In the genomic region with DNA sequence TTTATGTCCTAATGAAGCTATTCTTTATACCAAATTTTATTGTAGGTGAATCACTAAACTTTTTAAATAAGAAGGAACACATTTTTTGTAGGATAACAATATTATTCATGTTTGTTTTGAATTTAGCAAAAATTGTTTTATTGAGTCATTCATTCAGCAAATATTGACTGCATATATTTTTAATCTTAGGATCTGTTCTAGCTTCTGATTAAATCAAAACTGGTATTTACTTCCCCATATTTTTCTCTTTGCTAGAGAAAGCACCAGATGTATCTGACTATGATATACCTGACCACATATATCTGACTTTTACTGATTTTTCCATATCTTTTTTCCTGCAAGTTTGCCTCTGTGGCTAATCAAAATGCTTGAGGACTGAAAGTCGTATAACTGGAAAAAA, we compare ENCODE assay signal across 25 cellular contexts.
DNase-seq lines count a peak whose midpoint lies in the region; ATAC-seq, FAIRE-seq and TF ChIP-seq lines count a peak whose summit lies in the region.
"Had no signal": no experiment of that assay in that cellular context is flagged by ENCODE, and none has a peak within 500 bp of the region (broad histone marks: within the 10 kb centered on the region; RNA-seq: fewer than 3 reads in every experiment).

No MANE protein-coding gene starts in this region.

- POLR2A ChIA-PET in PC-3 (lab: Charles Lee; ENCODE audit: unreplicated experiment) = interaction anchor here (0.6 to 0.7 kb wide), 2 partner anchors 26 to 30 kb away, joined by 3 to 7 read pairs; no protein-coding TSS in a partner anchor

- DNase-seq in activated T-cell treated with anti-CD3 and anti-CD28 coated beads, Interleukin-2, amount 50 U/mL, for 72 hours = no peak
- no peak for DNase-seq in activated T-cell treated with anti-CD3 and anti-CD28 coated beads, Interleukin-2, amount 50 U/mL, for 24 hours
- DNase-seq in PC-3 (peak; percentile 82), pancreas (no peak), NCI-H187 (lab: John Stamatoyannopoulos, UW) (no peak), NCI-H1436 treated with DMSO at 0.1 percent for 48 hours (lab: John Stamatoyannopoulos, UW) (no peak)
- DNase-seq: AML-193; CD4-positive, alpha-beta T cell; CD8-positive, alpha-beta memory T cell; COR-L47; DMS 273 treated with DMSO at 0.1 percent for 48 hours; DMS153; DMS53; DMS79; DND-41; GDM1 had no signal

- BruUV-seq in PC-3 (replicated peaks; lab: Mats Ljungman, UMichigan) = no TSS peak

- H3K27me3 ChIP-seq in PC-3 (ENCODE audit: low read length) (no peaks in the 10 kb centered on the region), pancreas (no peaks in the 10 kb centered on the region)
- H3K27me3 ChIP-seq: BLaER1 treated with 17β-estradiol and CSF1 and Interleukin-3, amounts not matched to agents 10 nM and 100 nM had no signal

- peaks cover 10% of the 10 kb centered on the region for H3K4me1 Mint-ChIP-seq in activated T-cell treated with anti-CD3 and anti-CD28 coated beads, Interleukin-2, amount 50 U/mL, for 72 hours (ENCODE audit: low read depth)
- peaks cover 16% of the 10 kb centered on the region for H3K4me1 Mint-ChIP-seq in activated T-cell treated with anti-CD3 and anti-CD28 coated beads, Interleukin-2, amount 50 U/mL, for 24 hours (ENCODE audit: low read depth)

- no peaks in the 10 kb centered on the region for H3K36me3 ChIP-seq in PC-3 (ENCODE audit: low read depth, low read length)
- no peaks in the 10 kb centered on the region for H3K36me3 ChIP-seq in pancreas

- no peak overlapping the region for H2AFZ ChIP-seq in PC-3 (ENCODE audit: low read length)

- no peak overlapping the region for H3K4me3 ChIP-seq in PC-3 (ENCODE audit: low read length)
- no peak overlapping the region for H3K4me3 ChIP-seq in pancreas
- H3K4me3 ChIP-seq: A549; BLaER1 treated with 17β-estradiol and CSF1 and Interleukin-3, amounts not matched to agents 10 nM and 100 nM; GM12878 had no signal

- H3K27ac ChIP-seq in PC-3 (ENCODE audit: low read length) = peak overlapping the region; percentile 59
- H3K27ac ChIP-seq in pancreas = no peak overlapping the region
- H3K27ac ChIP-seq: 22Rv1, A549, C4-2B had no signal

- H3K9me3 ChIP-seq in PC-3 (ENCODE audit: low read length) (no peaks in the 10 kb centered on the region), pancreas (no peaks in the 10 kb centered on the region)
- H3K9me3 ChIP-seq: A549; BLaER1 treated with 17β-estradiol and CSF1 and Interleukin-3, amounts not matched to agents 10 nM and 100 nM had no signal

- TF ChIP-seq CTCF in PC-3 (conservative IDR thresholded peaks at IDR 0.05; ENCODE audit: low read depth, low read length) (no peak), pancreas (IDR thresholded peaks at IDR 0.05) (no peak)

- ATAC-seq in activated T-cell treated with anti-CD3 and anti-CD28 coated beads, Interleukin-2, amount 50 U/mL, for 72 hours (replicated peaks in 1 of 2) = no peak
- ATAC-seq in PC-3 (peak; percentile 79), pancreas (no peak)
- ATAC-seq: A549, GM12878 had no signal

- H3K27me3 Mint-ChIP-seq in activated T-cell treated with anti-CD3 and anti-CD28 coated beads, Interleukin-2, amount 50 U/mL, for 72 hours (ENCODE audit: low read depth) = no peaks in the 10 kb centered on the region
- peaks cover 2% of the 10 kb centered on the region for H3K27me3 Mint-ChIP-seq in activated T-cell treated with anti-CD3 and anti-CD28 coated beads, Interleukin-2, amount 50 U/mL, for 24 hours
- H3K27me3 Mint-ChIP-seq: B cell; CD4-positive, alpha-beta T cell had no signal

- no peak overlapping the region for H3K4me3 Mint-ChIP-seq in activated T-cell treated with anti-CD3 and anti-CD28 coated beads, Interleukin-2, amount 50 U/mL, for 72 hours
- no peak overlapping the region for H3K4me3 Mint-ChIP-seq in activated T-cell treated with anti-CD3 and anti-CD28 coated beads, Interleukin-2, amount 50 U/mL, for 24 hours
- H3K4me3 Mint-ChIP-seq: B cell; CD4-positive, alpha-beta T cell; CD8-positive, alpha-beta memory T cell had no signal

- H4K20me1 ChIP-seq in PC-3 (ENCODE audit: low read length) = no peaks in the 10 kb centered on the region
- H4K20me1 ChIP-seq: BLaER1 treated with 17β-estradiol and CSF1 and Interleukin-3, amounts not matched to agents 10 nM and 100 nM had no signal

- peak; percentile 61 for FAIRE-seq in pancreas (lab: Jason Lieb, UNC)
- FAIRE-seq: A549, GM12878, GM12892, GM18507, GM19239 had no signal

- H3K36me3 Mint-ChIP-seq in activated T-cell treated with anti-CD3 and anti-CD28 coated beads, Interleukin-2, amount 50 U/mL, for 72 hours (ENCODE audit: insufficient read depth in 2 of 2) = no peaks in the 10 kb centered on the region
- H3K36me3 Mint-ChIP-seq in activated T-cell treated with anti-CD3 and anti-CD28 coated beads, Interleukin-2, amount 50 U/mL, for 24 hours (ENCODE audit: low read depth) = no peaks in the 10 kb centered on the region
- H3K36me3 Mint-ChIP-seq: CD8-positive, alpha-beta memory T cell had no signal

- peaks cover 5% of the 10 kb centered on the region for H3F3A ChIP-seq in PC-3 (ENCODE audit: low read length, unreplicated experiment)

- H3K9me3 Mint-ChIP-seq in activated T-cell treated with anti-CD3 and anti-CD28 coated beads, Interleukin-2, amount 50 U/mL, for 72 hours = no peaks in the 10 kb centered on the region
- H3K9me3 Mint-ChIP-seq in activated T-cell treated with anti-CD3 and anti-CD28 coated beads, Interleukin-2, amount 50 U/mL, for 24 hours = no peaks in the 10 kb centered on the region
- H3K9me3 Mint-ChIP-seq: CD4-positive, alpha-beta T cell had no signal

- H3K27ac Mint-ChIP-seq in activated T-cell treated with anti-CD3 and anti-CD28 coated beads, Interleukin-2, amount 50 U/mL, for 72 hours = peak overlapping the region; percentile 54
- H3K27ac Mint-ChIP-seq in activated T-cell treated with anti-CD3 and anti-CD28 coated beads, Interleukin-2, amount 50 U/mL, for 24 hours = no peak overlapping the region
- H3K27ac Mint-ChIP-seq: B cell had no signal

- 87 to 93% methylated on average over 1 of the region's 1 CpG for WGBS in pancreas, 2 donors

- CTCF ChIA-PET in PC-3 (lab: Charles Lee) = interaction anchor here (0.8 kb wide), 1 partner anchor 8 kb away, joined by 3 read pairs; no protein-coding TSS in a partner anchor

- peaks cover 19% of the 10 kb centered on the region for H3K4me1 ChIP-seq in PC-3 (ENCODE audit: insufficient read depth, low read length)
- no peaks in the 10 kb centered on the region for H3K4me1 ChIP-seq in pancreas
- H3K4me1 ChIP-seq: A549 had no signal

- H3K9ac ChIP-seq in PC-3 (ENCODE audit: low read length) = peak overlapping the region; percentile 3; the same call in 1 of the 2 replicates

- H3K9me2 ChIP-seq in PC-3 (replicated peaks; ENCODE audit: low read length) = no peaks in the 10 kb centered on the region

- intact Hi-C loops in PC-3 (cut with micrococcal nuclease) (loop anchor here (1.0 to 10.0 kb wide), 7 partner anchors 24 to 848 kb away; no protein-coding TSS in a partner anchor), pancreas (cut with DNase I) (no loop called here)

- H3K4me2 ChIP-seq in PC-3 (ENCODE audit: low read length) = peak overlapping the region; percentile 22
- H3K4me2 ChIP-seq: A549 had no signal

- no peaks in the 10 kb centered on the region for H3K79me2 ChIP-seq in PC-3 (ENCODE audit: low read length)
